17 cellular contexts compared by ENCODE assay signal in genomic region chr3:16171825-16172224, GRCh38. TPM values are rescaled to one million over a fixed set of nuclear protein-coding genes. Genes with fewer than 3 reads are reported as not detected.
"Had no signal": no experiment of that assay in that cellular context is flagged by ENCODE, and none has a peak within 500 bp of the region (broad histone marks: within the 10 kb centered on the region; RNA-seq: fewer than 3 reads in every experiment).

No MANE protein-coding gene starts in this region.

- DNase-seq: cortex of kidney; dorsolateral prefrontal cortex; effector CD8-positive, alpha-beta T cell; heart right ventricle; left cardiac atrium; natural killer cell; small intestine; stimulated activated CD4-positive, alpha-beta T cell treated with anti-CD3 and anti-CD28 coated beads, Interleukin-2, amount 100 ng/mL, for 48 hours; stimulated activated naive CD4-positive, alpha-beta T cell treated with Interleukin-2 at 50 U/mL for 16 hours; thyroid gland; upper lobe of left lung; uterus had no signal

- FAIRE-seq: frontal cortex, keratinocyte, small intestine had no signal

- H3K4me3 ChIP-seq: dorsolateral prefrontal cortex, heart right ventricle, right atrium auricular region, suprapubic skin, thyroid gland, upper lobe of left lung, uterus had no signal

- H3K27ac ChIP-seq: heart right ventricle, right atrium auricular region, suprapubic skin, thyroid gland, upper lobe of left lung, uterus had no signal

- H3K36me3 ChIP-seq: heart right ventricle, right atrium auricular region, suprapubic skin, thyroid gland, upper lobe of left lung, uterus had no signal

- H3K36me3 Mint-ChIP-seq: natural killer cell had no signal

- H3K4me1 Mint-ChIP-seq: natural killer cell had no signal

- H3K9me3 Mint-ChIP-seq: natural killer cell had no signal

- H3K27me3 ChIP-seq: dorsolateral prefrontal cortex, heart right ventricle, right atrium auricular region, suprapubic skin, thyroid gland, upper lobe of left lung, uterus had no signal

- ATAC-seq: heart right ventricle, left cardiac atrium, natural killer cell had no signal

- H3K27ac Mint-ChIP-seq: natural killer cell had no signal

- H3K9me3 ChIP-seq: heart right ventricle, right atrium auricular region, suprapubic skin, thyroid gland, upper lobe of left lung, uterus had no signal

- H3K4me3 Mint-ChIP-seq: natural killer cell, neural crest cell had no signal

RNA-seq across cellular contexts. Expression of gene GALNT15, which starts 2.7 kb away (rescaled TPM):
- total RNA-seq: natural killer cell, neural crest cell had no signal
- polyA plus RNA-seq: keratinocyte had no signal
